Comparison of ENCODE assay signal across 8 cellular contexts in genomic region chr10:101782811-101783735, GRCh38. TPM values are rescaled to one million over a fixed set of nuclear protein-coding genes. Genes with fewer than 3 reads are reported as not detected.
DNase-seq lines count a peak whose midpoint lies in the region; ATAC-seq and TF ChIP-seq lines count a peak whose summit lies in the region.

Gene NPM3, minus strand, starts transcription at chr10:101783446. Its CDS starts 56 bp downstream, at chr10:101783390.

- H3K4me1 Mint-ChIP-seq in activated CD4-positive, alpha-beta T cell treated with anti-CD3 and anti-CD28 coated beads for 36 hours, result peaks cover 52% of the 10 kb centered on the region

- TF ChIP-seq CTCF in choroid plexus epithelial cell (conservative IDR thresholded peaks at IDR 0.05; ENCODE audit: low read depth, low read length), result no peak

- H3K27ac Mint-ChIP-seq in activated CD4-positive, alpha-beta T cell treated with anti-CD3 and anti-CD28 coated beads for 36 hours, result peak within 1 kb of the TSS; percentile 97

- CTCF ChIA-PET in activated CD4-positive, alpha-beta T cell treated with anti-CD3 and anti-CD28 coated beads for 36 hours (lab: Charles Lee), result interaction anchor here (0.6 to 5.0 kb wide), 27 partner anchors 10 to 400 kb away, joined by 3 to 43 read pairs (median 7); partner anchors contain the start of gene OGA

- intact Hi-C loops in activated CD4-positive, alpha-beta T cell treated with anti-CD3 and anti-CD28 coated beads for 36 hours (cut with DNase I, micrococcal nuclease), result loop anchor here (1.0 to 10.0 kb wide), 12 partner anchors 35 to 1248 kb away; partner anchors contain the start of genes DPCD (in 2 of the 2), OGA (in 2 of the 2), POLL (in 2 of the 2) and HIF1AN (in 1 of the 2)
- intact Hi-C loops in left colon (cut with DNase I, micrococcal nuclease), result loop anchor here (5.0 kb wide), 2 partner anchors 76 to 176 kb away; no protein-coding TSS in a partner anchor

- POLR2A ChIA-PET in activated CD4-positive, alpha-beta T cell treated with anti-CD3 and anti-CD28 coated beads for 36 hours (lab: Charles Lee), result interaction anchor here (1.0 to 1.3 kb wide), 3 partner anchors 12 to 48 kb away, joined by 3 to 4 read pairs (median 3); partner anchors contain the start of gene OGA

- peaks cover 6% of the 10 kb centered on the region for H3K27me3 Mint-ChIP-seq in activated CD4-positive, alpha-beta T cell treated with anti-CD3 and anti-CD28 coated beads for 36 hours

- H3K4me3 ChIP-seq in choroid plexus epithelial cell (ENCODE audit: low read depth, low read length), result peak within 1 kb of the TSS; percentile 63

- H3K4me3 Mint-ChIP-seq in activated CD4-positive, alpha-beta T cell treated with anti-CD3 and anti-CD28 coated beads for 36 hours, result peak within 1 kb of the TSS; percentile 94

- DNase-seq in NCI-H2081 (lab: John Stamatoyannopoulos, UW) (peak; percentile 55 to 77), NCI-H2081 treated with DMSO at 0.1 percent for 48 hours (lab: John Stamatoyannopoulos, UW) (no peak), NCI-H510A (lab: John Stamatoyannopoulos, UW) (peak; percentile 87), choroid plexus epithelial cell (ENCODE audit: low read depth) (peak; percentile 82), left colon (peak; percentile 86 to 90)
- DNase-seq in activated CD4-positive, alpha-beta T cell treated with anti-CD3 and anti-CD28 coated beads for 36 hours, result peak; percentile 94
- DNase-seq in stimulated activated CD4-positive, alpha-beta T cell treated with anti-CD3 and anti-CD28 coated beads, Interleukin-1b, Interleukin-23, amount 100 ng/mL, for 24 hours (ENCODE audit: low read depth in 4 of 4, low spot score in 1 of 4), result peak; percentile 79 to 86 (median 83)

- H3K36me3 Mint-ChIP-seq in activated CD4-positive, alpha-beta T cell treated with anti-CD3 and anti-CD28 coated beads for 36 hours (ENCODE audit: low read depth), result peaks cover 53% of the 10 kb centered on the region

- H3K9me3 Mint-ChIP-seq in activated CD4-positive, alpha-beta T cell treated with anti-CD3 and anti-CD28 coated beads for 36 hours (ENCODE audit: low read depth), result no peaks in the 10 kb centered on the region

- peak; percentile 48 for ATAC-seq in HG03045 (IDR thresholded peaks at IDR 0.05; ENCODE audit: unreplicated experiment)
- peak; percentile 82 for ATAC-seq in activated CD4-positive, alpha-beta T cell treated with anti-CD3 and anti-CD28 coated beads for 36 hours
- ATAC-seq in left colon, result peak; percentile 57

RNA-seq across cellular contexts. Expression of gene NPM3, which starts in this region (rescaled TPM):
- total RNA-seq in activated CD4-positive, alpha-beta T cell treated with anti-CD3 and anti-CD28 coated beads for 36 hours, result 100 to 1,000 TPM; 207 to 214 TPM
- 10 to 100 TPM; 17.9 to 22.1 TPM for total RNA-seq in left colon

Comparison
In these comparisons a context has a peak if more than half of its experiments do, and no peak if none do; other contexts are left out.
1. RNA of gene NPM3 (total RNA-seq): 207 to 214 TPM in activated CD4-positive, alpha-beta T cell treated with anti-CD3 and anti-CD28 coated beads for 36 hours; 17.9 to 22.1 TPM in left colon; every median in the first group is over 4 times any median in the second.
2. Peak in every context shown above with its lines, with median percentiles within 50 percentile points of each other: ATAC-seq.